ENCODE assay signal across 8 cellular contexts in the genomic region with DNA sequence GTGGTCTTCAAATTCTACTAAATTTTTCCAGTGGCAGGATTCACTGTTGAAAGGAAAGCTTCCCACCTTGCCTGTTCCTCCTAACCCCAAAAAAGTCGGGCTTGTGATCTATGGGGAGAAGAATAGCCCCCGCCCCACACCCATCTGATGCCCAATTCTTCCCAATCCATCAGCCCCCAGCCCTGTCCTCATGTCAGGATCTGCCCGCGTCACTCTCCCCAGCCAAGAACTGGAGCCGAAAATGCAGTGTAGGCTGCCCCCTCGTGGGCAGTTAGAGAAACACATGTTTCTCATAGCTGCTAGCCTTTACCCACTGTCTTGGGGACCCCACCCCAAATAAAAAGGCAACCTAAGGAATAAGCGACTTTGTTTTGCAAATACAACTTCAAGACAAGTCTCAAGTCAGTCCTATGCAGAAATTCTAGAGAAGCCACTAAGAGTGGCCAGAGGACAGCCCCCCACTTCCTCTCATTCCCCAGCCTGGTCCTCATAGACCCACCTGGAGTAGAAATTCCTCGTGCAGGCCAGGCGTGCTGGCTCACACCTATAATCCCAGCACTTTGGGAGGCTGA. TPM values are rescaled to one million over a fixed set of nuclear protein-coding genes. Genes with fewer than 3 reads are reported as not detected.
DNase-seq lines count a peak whose midpoint lies in the region; ATAC-seq and TF ChIP-seq lines count a peak whose summit lies in the region.

No MANE protein-coding gene starts in this region.

- H3K4me3 Mint-ChIP-seq in stimulated activated naive CD8-positive, alpha-beta T cell treated with anti-CD3 and anti-CD28 coated beads, Interleukin-15, amount 100 ng/mL, for 72 hours: peak overlapping the region; percentile 31 to 73

- peaks cover 0 to 4% (median 0%) of the 10 kb centered on the region in 4 donors for H3K4me1 ChIP-seq in right lobe of liver

- peak overlapping the region in 1 of 2 donors; percentile 7 for H3K27ac Mint-ChIP-seq in stimulated activated naive CD8-positive, alpha-beta T cell treated with anti-CD3 and anti-CD28 coated beads, Interleukin-15, amount 100 ng/mL, for 72 hours

- no peak overlapping the region for H3K4me3 ChIP-seq in WI38 (ENCODE audit: low read depth, low read length)
- H3K4me3 ChIP-seq in right lobe of liver: no peak overlapping the region

- no peaks in the 10 kb centered on the region for H3K9me3 Mint-ChIP-seq in stimulated activated naive CD8-positive, alpha-beta T cell treated with anti-CD3 and anti-CD28 coated beads, Interleukin-15, amount 100 ng/mL, for 72 hours

- no peaks in the 10 kb centered on the region for H3K27me3 Mint-ChIP-seq in stimulated activated naive CD8-positive, alpha-beta T cell treated with anti-CD3 and anti-CD28 coated beads, Interleukin-15, amount 100 ng/mL, for 72 hours

- H3K9me3 ChIP-seq in right lobe of liver: no peaks in the 10 kb centered on the region

- H3K4me1 Mint-ChIP-seq in stimulated activated naive CD8-positive, alpha-beta T cell treated with anti-CD3 and anti-CD28 coated beads, Interleukin-15, amount 100 ng/mL, for 72 hours: peaks cover 44% of the 10 kb centered on the region

- DNase-seq in 8988T (peak; percentile 60), GDM1 (lab: John Stamatoyannopoulos, UW) (peak; percentile 22), NCI-H128 (lab: John Stamatoyannopoulos, UW; ENCODE audit: unreplicated experiment) (peak; percentile 29), dedifferentiated amniotic fluid mesenchymal stem cell (ENCODE audit: extremely low spot score) (peak; percentile 62), right lobe of liver (peak in 2 of 3 donors; percentile 67 to 72), mucosa of gallbladder (ENCODE audit: low spot score) (no peak)
- DNase-seq in stimulated activated naive CD8-positive, alpha-beta T cell treated with anti-CD3 and anti-CD28 coated beads, Interleukin-15, amount 100 ng/mL, for 72 hours: peak; percentile 65 to 66

- ATAC-seq in right lobe of liver: peak; percentile 68 to 75 (median 74)
- peak; percentile 48 for ATAC-seq in stimulated activated naive CD8-positive, alpha-beta T cell treated with anti-CD3 and anti-CD28 coated beads, Interleukin-15, amount 100 ng/mL, for 72 hours

- no peak overlapping the region for H3K27ac ChIP-seq in right lobe of liver

- TF ChIP-seq CTCF in WI38 (IDR thresholded peaks at IDR 0.05; ENCODE audit: low read depth, low read length) (peak; percentile 67), right lobe of liver (IDR thresholded peaks at IDR 0.05) (peak; percentile 71 to 89 (median 73))

- intact Hi-C loops in right lobe of liver (cut with DNase I): loop anchor here (2.0 to 5.0 kb wide), 2 partner anchors 134 to 137 kb away; no protein-coding TSS in a partner anchor

- H3K36me3 ChIP-seq in right lobe of liver: no peaks in the 10 kb centered on the region

- TF ChIP-seq POLR2A in right lobe of liver (IDR thresholded peaks at IDR 0.05): no peak

- H3K27me3 ChIP-seq in right lobe of liver: no peaks in the 10 kb centered on the region

- WGBS in right lobe of liver (ENCODE audit: insufficient coverage, low coverage, low lambda C conversion rate, missing lambda C conversion rate): 0% methylated on average over 5 of the region's 9 CpGs

RNA-seq across cellular contexts. Expression of a gene that starts 13.0 kb away (rescaled TPM):
- 10 to 100 TPM; 22.2 to 50.9 (median 32.7) TPM for total RNA-seq in right lobe of liver
- 74.2 TPM for total RNA-seq in mucosa of gallbladder

RNA-seq across cellular contexts. Expression of a gene that starts 20.2 kb away (rescaled TPM):
- total RNA-seq in right lobe of liver (100 to 1,000 TPM in 2 of 6 experiments, 10 to 100 TPM in 2, 1 to 10 TPM in 1, under 1 TPM in 1; 0.81 to 235 (median 65.0) TPM), mucosa of gallbladder (0.14 TPM)

RNA-seq across cellular contexts. Expression of a gene that starts 43.5 kb away (rescaled TPM):
- total RNA-seq in right lobe of liver: 10 to 100 TPM in 1 of 6 experiments, 1 to 10 TPM in 4, under 1 TPM in 1; 0.31 to 12.5 (median 2.9) TPM
- 13.8 TPM for total RNA-seq in mucosa of gallbladder

RNA-seq across cellular contexts. Expression of a gene that starts 43.8 kb away (rescaled TPM):
- total RNA-seq in right lobe of liver (not detected), mucosa of gallbladder (not detected)

RNA-seq across cellular contexts. Expression of a gene that starts 57.6 kb away (rescaled TPM):
- total RNA-seq in right lobe of liver: not detected
- total RNA-seq in mucosa of gallbladder: not detected
